33 cellular contexts compared by ENCODE assay signal in genomic region chr9:24210641-24211040, GRCh38.
A peak's percentile ranks its signal among the peaks of the same experiment; 100 is the strongest.
DNase-seq lines count a peak whose midpoint lies in the region; ATAC-seq, FAIRE-seq and TF ChIP-seq lines count a peak whose summit lies in the region.
"Had no signal": no experiment of that assay in that cellular context is flagged by ENCODE, and none has a peak within 500 bp of the region (broad histone marks: within the 10 kb centered on the region; RNA-seq: fewer than 3 reads in every experiment).

No MANE protein-coding gene starts in this region.

- H3K9me3 ChIP-seq in PC-3 (ENCODE audit: low read length) (no peaks in the 10 kb centered on the region), SJCRH30 (replicated peaks) (no peaks in the 10 kb centered on the region)
- H3K9me3 ChIP-seq: A549; BE2C; BLaER1; BLaER1 treated with 17β-estradiol and CSF1 and Interleukin-3, amounts not matched to agents 10 nM and 100 nM; Caco-2 had no signal

- H3F3A ChIP-seq in PC-3 (ENCODE audit: low read length, unreplicated experiment), result no peaks in the 10 kb centered on the region

- intact Hi-C loops in PC-3 (cut with micrococcal nuclease), result no loop called here

- no peaks in the 10 kb centered on the region for H3K27me3 ChIP-seq in PC-3 (ENCODE audit: low read length)
- H3K27me3 ChIP-seq in SJCRH30, result no peaks in the 10 kb centered on the region
- H3K27me3 ChIP-seq: BE2C; BLaER1; BLaER1 treated with 17β-estradiol and CSF1 and Interleukin-3, amounts not matched to agents 10 nM and 100 nM had no signal

- CTCF ChIA-PET in PC-3 (lab: Charles Lee), result no interaction called here

- no peaks in the 10 kb centered on the region for H3K79me2 ChIP-seq in PC-3 (ENCODE audit: low read length)

- no peak overlapping the region for H3K4me3 ChIP-seq in LNCaP clone FGC (ENCODE audit: low read depth, low read length)
- H3K4me3 ChIP-seq in PC-3 (ENCODE audit: low read length), result no peak overlapping the region
- H3K4me3 ChIP-seq in SJCRH30, result no peak overlapping the region
- H3K4me3 ChIP-seq: A549; BLaER1; BLaER1 treated with 17β-estradiol and CSF1 and Interleukin-3, amounts not matched to agents 10 nM and 100 nM had no signal

- no peaks in the 10 kb centered on the region for H3K4me1 ChIP-seq in PC-3 (ENCODE audit: insufficient read depth, low read length)
- no peaks in the 10 kb centered on the region for H3K4me1 ChIP-seq in SJCRH30
- H3K4me1 ChIP-seq: A549; BE2C; BLaER1; BLaER1 treated with 17β-estradiol and CSF1 and Interleukin-3, amounts not matched to agents 10 nM and 100 nM; Caco-2 had no signal

- H3K36me3 ChIP-seq in PC-3 (ENCODE audit: low read depth, low read length) (no peaks in the 10 kb centered on the region), SJCRH30 (no peaks in the 10 kb centered on the region)
- H3K36me3 ChIP-seq: BE2C; BLaER1; BLaER1 treated with 17β-estradiol and CSF1 and Interleukin-3, amounts not matched to agents 10 nM and 100 nM had no signal

- BruUV-seq in PC-3 (replicated peaks; lab: Mats Ljungman, UMichigan), result no TSS peak

- no peak for FAIRE-seq in RCC 7860 (lab: Jason Lieb, UNC)
- FAIRE-seq: A204.1, A549, D721Med had no signal

- POLR2A ChIA-PET in PC-3 (lab: Charles Lee; ENCODE audit: unreplicated experiment), result no interaction called here

- DNase-seq in LNCaP clone FGC (ENCODE audit: low read depth) (peak; percentile 92), PC-3 (no peak), RCC 7860 (ENCODE audit: low spot score) (no peak), SJCRH30 (no peak)
- DNase-seq: 8988T; ACHN; AML-193; BE2C; C1 segment of cervical spinal cord; Caco-2; Calu3; CD4-positive, alpha-beta memory T cell; CD4-positive, alpha-beta T cell; CD4-positive, CD25-positive, alpha-beta regulatory T cell; CD8-positive, alpha-beta memory T cell; CD8-positive, alpha-beta T cell; COR-L47; DMS 273 treated with DMSO at 0.1 percent for 48 hours; DMS153; DMS53; DMS79; DMS79 treated with DMSO at 0.1 percent for 48 hours; DND-41; EL had no signal

- H2AFZ ChIP-seq in PC-3 (ENCODE audit: low read length), result no peak overlapping the region

- no peaks in the 10 kb centered on the region for H3K9me2 ChIP-seq in PC-3 (replicated peaks; ENCODE audit: low read length)

- H4K20me1 ChIP-seq in PC-3 (ENCODE audit: low read length), result no peaks in the 10 kb centered on the region
- H4K20me1 ChIP-seq: BLaER1; BLaER1 treated with 17β-estradiol and CSF1 and Interleukin-3, amounts not matched to agents 10 nM and 100 nM had no signal

- H3K9ac ChIP-seq in PC-3 (ENCODE audit: low read length), result no peak overlapping the region
- H3K9ac ChIP-seq: BLaER1; BLaER1 treated with 17β-estradiol and CSF1 and Interleukin-3, amounts not matched to agents 10 nM and 100 nM had no signal

- H3K27ac ChIP-seq in PC-3 (ENCODE audit: low read length) (no peak overlapping the region), VCaP (peak overlapping the region; percentile 13; the same call in 1 of the 2 replicates), SJCRH30 (no peak overlapping the region)
- H3K27ac ChIP-seq: 22Rv1; A549; BLaER1; BLaER1 treated with 17β-estradiol and CSF1 and Interleukin-3, amounts not matched to agents 10 nM and 100 nM; C4-2B had no signal

- ATAC-seq in PC-3, result peak; percentile 33; the same call in 1 of the 2 replicates
- no peak for ATAC-seq in HG03045 (IDR thresholded peaks at IDR 0.05; ENCODE audit: unreplicated experiment)
- ATAC-seq: A549; CD8-positive, alpha-beta T cell had no signal

- H3K4me2 ChIP-seq in PC-3 (ENCODE audit: low read length), result no peak overlapping the region
- H3K4me2 ChIP-seq: A549; BLaER1; BLaER1 treated with 17β-estradiol and CSF1 and Interleukin-3, amounts not matched to agents 10 nM and 100 nM had no signal

- TF ChIP-seq CTCF in LNCaP clone FGC (IDR thresholded peaks at IDR 0.05; ENCODE audit: control insufficient read depth, extremely low read depth, insufficient read depth) (no peak), PC-3 (conservative IDR thresholded peaks at IDR 0.05; ENCODE audit: low read depth, low read length) (no peak), VCaP (conservative IDR thresholded peaks at IDR 0.05) (no peak)
